Comparison of ENCODE assay signal across 28 cellular contexts in genomic region chr12:33536431-33536830, GRCh38.
"Had no signal": no experiment of that assay in that cellular context is flagged by ENCODE, and none has a peak within 500 bp of the region (broad histone marks: within the 10 kb centered on the region; RNA-seq: fewer than 3 reads in every experiment).

No MANE protein-coding gene starts in this region.

- H3K27ac ChIP-seq: left lung, lower lobe of right lung, neural progenitor cell, neutrophil, parathyroid adenoma, psoas muscle, right atrium auricular region, right lobe of liver, tibial nerve, uterus had no signal

- H2AFZ ChIP-seq: neural progenitor cell, parathyroid adenoma had no signal

- H3K4me1 Mint-ChIP-seq: naive thymus-derived CD8-positive, alpha-beta T cell; nephron progenitor cell; neural progenitor cell; stimulated activated memory B cell treated with anti-CD40 and anti-IgM and Interleukin-4, amounts not matched to agents 10 μg/mL and 1 μg/mL and 100 μg/mL, for 72 hours; stimulated activated naive CD8-positive, alpha-beta T cell treated with anti-CD3 and anti-CD28 coated beads, Interleukin-15, amount 100 ng/mL, for 72 hours had no signal

- H3K9ac ChIP-seq: neural progenitor cell, parathyroid adenoma had no signal

- H3K4me3 Mint-ChIP-seq: naive thymus-derived CD8-positive, alpha-beta T cell; nephron progenitor cell; neural progenitor cell; stimulated activated memory B cell treated with anti-CD40 and anti-IgM and Interleukin-4, amounts not matched to agents 10 μg/mL and 1 μg/mL and 100 μg/mL, for 72 hours; stimulated activated naive CD8-positive, alpha-beta T cell treated with anti-CD3 and anti-CD28 coated beads, Interleukin-15, amount 100 ng/mL, for 72 hours; type B pancreatic cell had no signal

- H3K9me3 ChIP-seq: lower lobe of right lung, neutrophil, psoas muscle, right atrium auricular region, right lobe of liver, uterus had no signal

- H3K4me1 ChIP-seq: left lung, lower lobe of right lung, neural progenitor cell, parathyroid adenoma, psoas muscle, right atrium auricular region, right lobe of liver, tibial nerve, uterus had no signal

- H3K4me2 ChIP-seq: neural progenitor cell, smooth muscle cell had no signal

- H3K79me2 ChIP-seq: parathyroid adenoma had no signal

- H3K27ac Mint-ChIP-seq: naive thymus-derived CD8-positive, alpha-beta T cell; nephron progenitor cell; neural progenitor cell; stimulated activated memory B cell treated with anti-CD40 and anti-IgM and Interleukin-4, amounts not matched to agents 10 μg/mL and 1 μg/mL and 100 μg/mL, for 72 hours; type B pancreatic cell had no signal

- ATAC-seq: left colon; left lung; lower lobe of right lung; naive thymus-derived CD8-positive, alpha-beta T cell; psoas muscle; right lobe of liver; stimulated activated memory B cell treated with anti-CD40 and anti-IgM and Interleukin-4, amounts not matched to agents 10 μg/mL and 1 μg/mL and 100 μg/mL, for 72 hours; stimulated activated naive CD8-positive, alpha-beta T cell treated with anti-CD3 and anti-CD28 coated beads, Interleukin-15, amount 100 ng/mL, for 72 hours had no signal

- H3K27me3 Mint-ChIP-seq: naive thymus-derived CD8-positive, alpha-beta T cell; stimulated activated memory B cell treated with anti-CD40 and anti-IgM and Interleukin-4, amounts not matched to agents 10 μg/mL and 1 μg/mL and 100 μg/mL, for 72 hours; stimulated activated naive CD8-positive, alpha-beta T cell treated with anti-CD3 and anti-CD28 coated beads, Interleukin-15, amount 100 ng/mL, for 72 hours; type B pancreatic cell had no signal

- H3K36me3 Mint-ChIP-seq: naive thymus-derived CD8-positive, alpha-beta T cell; neural progenitor cell; stimulated activated memory B cell treated with anti-CD40 and anti-IgM and Interleukin-4, amounts not matched to agents 10 μg/mL and 1 μg/mL and 100 μg/mL, for 72 hours; type B pancreatic cell had no signal

- H3K4me3 ChIP-seq: left lung, lower lobe of right lung, neural progenitor cell, psoas muscle, right atrium auricular region, right lobe of liver, smooth muscle cell, tibial nerve, uterus had no signal

- H3K27me3 ChIP-seq: left lung, neural progenitor cell, neutrophil, right atrium auricular region, right lobe of liver, tibial nerve, uterus had no signal

- FAIRE-seq: keratinocyte had no signal

- H3K36me3 ChIP-seq: left lung, lower lobe of right lung, neural progenitor cell, neutrophil, right atrium auricular region, right lobe of liver, tibial nerve, uterus had no signal

- DNase-seq: kidney glomerular epithelial cell; left colon; left lung; lower lobe of right lung; mammary epithelial cell; mesenchymal stem cell; naive thymus-derived CD8-positive, alpha-beta T cell; nephron progenitor cell; occipital lobe; psoas muscle; right lobe of liver; stimulated activated CD4-positive, alpha-beta T cell treated with anti-CD3 and anti-CD28 coated beads, Interleukin-1b, Interleukin-23, amount 100 ng/mL, for 48 hours; stimulated activated CD4-positive, alpha-beta T cell treated with anti-CD3 and anti-CD28 coated beads, Interleukin-2, amount 100 ng/mL, for 48 hours; stimulated activated CD4-positive, alpha-beta T cell treated with anti-CD3 and anti-CD28 coated beads, Interleukin-4, amount 100 ng/mL, for 4 hours; stimulated activated CD8-positive, alpha-beta memory T cell treated with anti-CD3 and anti-CD28 coated beads, Interleukin-4, amount 100 ng/mL, for 48 hours; stimulated activated naive CD4-positive, alpha-beta T cell treated with Interleukin-2 at 50 U/mL for 16 hours; stimulated activated naive CD8-positive, alpha-beta T cell treated with anti-CD3 and anti-CD28 coated beads, Interleukin-15, amount 100 ng/mL, for 72 hours; substantia nigra; uterus had no signal
